Comparison of ENCODE assay signal across 29 cellular contexts in the genomic region with DNA sequence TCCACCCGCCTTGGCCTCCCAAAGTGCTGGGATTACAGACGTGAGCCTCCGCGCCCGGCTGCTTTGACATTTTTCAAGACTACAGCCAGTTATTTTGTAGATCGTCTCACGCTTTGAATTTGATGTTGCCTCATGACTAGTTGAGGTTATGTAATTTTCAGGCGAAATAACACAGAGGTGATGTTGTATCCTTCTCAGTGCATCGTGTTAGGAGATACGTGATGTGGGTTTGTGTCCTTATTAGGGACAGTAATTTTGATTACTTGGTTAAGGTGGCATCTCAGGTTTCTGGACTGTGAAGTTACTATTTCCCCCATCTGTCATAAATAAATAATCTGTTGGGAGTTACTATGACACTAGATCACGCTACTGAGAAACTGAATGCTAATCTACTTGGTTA.
"Had no signal": no experiment of that assay in that cellular context is flagged by ENCODE, and none has a peak within 500 bp of the region (broad histone marks: within the 10 kb centered on the region; RNA-seq: fewer than 3 reads in every experiment).

No MANE protein-coding gene starts in this region.

- H3K4me1 ChIP-seq: colonic mucosa had no signal

- H3K9me3 Mint-ChIP-seq: dendritic cell treated with granulocyte-macrophage colony-stimulating factor and Interleukin-4, amounts not matched to agents 40 ng/mL and 50 ng/mL, for 4 days; effector memory CD8-positive, alpha-beta T cell; memory B cell; natural killer cell treated with Interleukin-12 subunit alpha and Interleukin-12 subunit beta and Interleukin-15 and Interleukin-18, amount 100 ng/mL, for 72 hours; stimulated activated effector memory CD8-positive, alpha-beta T cell treated with anti-CD3 and anti-CD28 coated beads, Interleukin-12 subunit alpha, Interleukin-12 subunit beta, amount 100 ng/mL, for 72 hours had no signal

- FAIRE-seq: kidney, pancreas, urothelium cell line had no signal

- H3K4me3 ChIP-seq: colonic mucosa, gastrocnemius medialis, heart left ventricle, hepatocyte, lung, mucosa of descending colon, pancreas, right atrium auricular region, sigmoid colon, stomach, thyroid gland, upper lobe of left lung had no signal

- H2AFZ ChIP-seq: hepatocyte had no signal

- H3K27me3 ChIP-seq: colonic mucosa, gastrocnemius medialis, heart left ventricle, hepatocyte, neutrophil, pancreas, right atrium auricular region, sigmoid colon, stomach, thyroid gland, upper lobe of left lung had no signal

- H3K27ac ChIP-seq: colonic mucosa, epithelial cell of prostate, gastrocnemius medialis, heart left ventricle, hepatocyte, neutrophil, pancreas, right atrium auricular region, sigmoid colon, stomach, thyroid gland, upper lobe of left lung had no signal

- DNase-seq: colonic mucosa; effector memory CD8-positive, alpha-beta T cell; foreskin fibroblast; gastrocnemius medialis; heart left ventricle; kidney; mucosa of descending colon; naive B cell; pancreas; sigmoid colon; stimulated activated CD4-positive, alpha-beta T cell treated with anti-CD3 and anti-CD28 coated beads, Interleukin-2, amount 100 ng/mL, for 24 hours; stimulated activated CD4-positive, alpha-beta T cell treated with anti-CD3 and anti-CD28 coated beads, Interleukin-4, amount 100 ng/mL, for 24 hours; stimulated activated naive CD4-positive, alpha-beta T cell treated with Interleukin-2 at 50 U/mL for 16 hours; stomach; thyroid gland had no signal

- H3K9me3 ChIP-seq: colonic mucosa, gastrocnemius medialis, heart left ventricle, mucosa of descending colon, neutrophil, pancreas, right atrium auricular region, sigmoid colon, stomach, thyroid gland, upper lobe of left lung had no signal

- H3K36me3 Mint-ChIP-seq: natural killer cell treated with Interleukin-12 subunit alpha and Interleukin-12 subunit beta and Interleukin-15 and Interleukin-18, amount 100 ng/mL, for 72 hours had no signal

- ATAC-seq: effector memory CD8-positive, alpha-beta T cell; esophagus mucosa; gastrocnemius medialis; heart left ventricle; left lobe of liver; mucosa of descending colon; natural killer cell treated with Interleukin-12 subunit alpha and Interleukin-12 subunit beta and Interleukin-15 and Interleukin-18, amount 100 ng/mL, for 72 hours; pancreas; stimulated activated effector memory CD8-positive, alpha-beta T cell treated with anti-CD3 and anti-CD28 coated beads, Interleukin-12 subunit alpha, Interleukin-12 subunit beta, amount 100 ng/mL, for 72 hours had no signal

- H3K27ac Mint-ChIP-seq: dendritic cell treated with granulocyte-macrophage colony-stimulating factor and Interleukin-4, amounts not matched to agents 40 ng/mL and 50 ng/mL, for 4 days; effector memory CD8-positive, alpha-beta T cell; memory B cell; natural killer cell treated with Interleukin-12 subunit alpha and Interleukin-12 subunit beta and Interleukin-15 and Interleukin-18, amount 100 ng/mL, for 72 hours; stimulated activated effector memory CD8-positive, alpha-beta T cell treated with anti-CD3 and anti-CD28 coated beads, Interleukin-12 subunit alpha, Interleukin-12 subunit beta, amount 100 ng/mL, for 72 hours had no signal

- H3K4me3 Mint-ChIP-seq: dendritic cell treated with granulocyte-macrophage colony-stimulating factor and Interleukin-4, amounts not matched to agents 40 ng/mL and 50 ng/mL, for 4 days; effector memory CD8-positive, alpha-beta T cell; memory B cell; naive B cell; natural killer cell treated with Interleukin-12 subunit alpha and Interleukin-12 subunit beta and Interleukin-15 and Interleukin-18, amount 100 ng/mL, for 72 hours; neural crest cell; stimulated activated effector memory CD8-positive, alpha-beta T cell treated with anti-CD3 and anti-CD28 coated beads, Interleukin-12 subunit alpha, Interleukin-12 subunit beta, amount 100 ng/mL, for 72 hours had no signal

- H3K4me1 Mint-ChIP-seq: stimulated activated effector memory CD8-positive, alpha-beta T cell treated with anti-CD3 and anti-CD28 coated beads, Interleukin-12 subunit alpha, Interleukin-12 subunit beta, amount 100 ng/mL, for 72 hours had no signal

- H3K27me3 Mint-ChIP-seq: dendritic cell treated with granulocyte-macrophage colony-stimulating factor and Interleukin-4, amounts not matched to agents 40 ng/mL and 50 ng/mL, for 4 days; effector memory CD8-positive, alpha-beta T cell; memory B cell; naive B cell; natural killer cell treated with Interleukin-12 subunit alpha and Interleukin-12 subunit beta and Interleukin-15 and Interleukin-18, amount 100 ng/mL, for 72 hours had no signal

- H3K4me2 ChIP-seq: hepatocyte had no signal
